8 cellular contexts compared by ENCODE assay signal in the genomic region with DNA sequence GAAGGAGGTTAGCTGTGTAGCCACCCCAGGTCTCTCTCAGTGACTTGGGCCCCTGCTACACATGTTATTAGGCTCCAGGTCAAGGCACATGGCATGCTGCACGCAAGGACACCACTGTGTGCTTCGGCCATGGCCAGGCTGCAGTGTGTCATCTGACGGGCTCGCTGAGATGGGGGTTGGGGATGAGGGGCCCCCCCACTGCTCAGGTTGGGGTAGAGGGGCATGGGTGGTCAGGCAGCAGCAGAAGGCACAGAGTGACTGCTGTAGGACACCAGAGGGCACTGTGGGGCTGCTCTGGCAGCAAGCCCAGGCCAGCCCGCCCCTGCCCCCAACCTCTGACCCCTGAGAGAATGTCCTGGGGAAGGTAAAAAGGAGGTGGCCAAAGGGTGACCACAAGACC. TPM values are rescaled to one million over a fixed set of nuclear protein-coding genes. Genes with fewer than 3 reads are reported as not detected.
DNase-seq lines count a peak whose midpoint lies in the region; TF ChIP-seq lines count a peak whose summit lies in the region.

No MANE protein-coding gene starts in this region.

- no peaks in the 10 kb centered on the region for H3K27me3 Mint-ChIP-seq in neural progenitor cell (ENCODE audit: insufficient read depth, low read depth)
- no peaks in the 10 kb centered on the region for H3K27me3 Mint-ChIP-seq in T-helper 2 cell treated with Interferon-gamma antibody and Interleukin-4, amounts not matched to agents 5 μg/mL and 100 μg/mL, for 36 hours (ENCODE audit: low read depth)

- H3K4me3 ChIP-seq in choroid plexus epithelial cell (ENCODE audit: low read depth, low read length) (no peak overlapping the region), neural progenitor cell (no peak overlapping the region)

- H3K4me3 Mint-ChIP-seq in neural progenitor cell, result no peak overlapping the region
- no peak overlapping the region for H3K4me3 Mint-ChIP-seq in T-helper 2 cell treated with Interferon-gamma antibody and Interleukin-4, amounts not matched to agents 5 μg/mL and 100 μg/mL, for 36 hours

- H3K79me2 ChIP-seq in neural progenitor cell (ENCODE audit: low read depth), result peaks cover 7% of the 10 kb centered on the region

- H3K36me3 ChIP-seq in neural progenitor cell, result no peaks in the 10 kb centered on the region

- H3K27me3 ChIP-seq in neural progenitor cell, result no peaks in the 10 kb centered on the region

- peaks cover 5% of the 10 kb centered on the region for H3K4me1 Mint-ChIP-seq in neural progenitor cell
- peaks cover 9% of the 10 kb centered on the region for H3K4me1 Mint-ChIP-seq in T-helper 2 cell treated with Interferon-gamma antibody and Interleukin-4, amounts not matched to agents 5 μg/mL and 100 μg/mL, for 36 hours (ENCODE audit: low read depth)

- no peaks in the 10 kb centered on the region for H3F3A ChIP-seq in neural progenitor cell (ENCODE audit: low read depth)

- H4K20me1 ChIP-seq in neural progenitor cell (ENCODE audit: low read depth), result peaks cover 58% of the 10 kb centered on the region

- no peak overlapping the region for H3K4me2 ChIP-seq in neural progenitor cell

- H3K27ac Mint-ChIP-seq in neural progenitor cell, result no peak overlapping the region
- no peak overlapping the region for H3K27ac Mint-ChIP-seq in T-helper 2 cell treated with Interferon-gamma antibody and Interleukin-4, amounts not matched to agents 5 μg/mL and 100 μg/mL, for 36 hours

- in situ Hi-C loops in KBM-7 (cut with MboI; ENCODE audit: low pct_unique_long_range_greater_than_20kb, low sequenced_read_pairs), result loop anchor here (25.0 kb wide), 1 partner anchor 392 kb away; no protein-coding TSS in a partner anchor

- no peaks in the 10 kb centered on the region for H3K36me3 Mint-ChIP-seq in neural progenitor cell
- peaks cover 7% of the 10 kb centered on the region for H3K36me3 Mint-ChIP-seq in T-helper 2 cell treated with Interferon-gamma antibody and Interleukin-4, amounts not matched to agents 5 μg/mL and 100 μg/mL, for 36 hours (ENCODE audit: low read depth)

- no peak overlapping the region for H3K9ac ChIP-seq in neural progenitor cell

- H3K4me1 ChIP-seq in neural progenitor cell, result no peaks in the 10 kb centered on the region

- no peaks in the 10 kb centered on the region for H3K9me3 ChIP-seq in neural progenitor cell (ENCODE audit: low read depth)

- H3K27ac ChIP-seq in neural progenitor cell, result no peak overlapping the region

- peak; percentile 43 for DNase-seq in ELR (ENCODE audit: low read depth)
- DNase-seq in KBM-7, result peak; percentile 26
- DNase-seq in choroid plexus epithelial cell (ENCODE audit: low read depth), result no peak
- DNase-seq in neural progenitor cell (ENCODE audit: low spot score), result peak; percentile 86
- DNase-seq in T-helper 2 cell treated with Interferon-gamma antibody and Interleukin-4, amounts not matched to agents 5 μg/mL and 100 μg/mL, for 36 hours (ENCODE audit: low spot score), result no peak
- no peak for DNase-seq in DMS114 treated with DMSO at 0.1 percent for 48 hours (lab: John Stamatoyannopoulos, UW; ENCODE audit: unreplicated experiment)
- no peak for DNase-seq in activated CD4-positive, CD25-positive, alpha-beta regulatory T cell (lab: John Stamatoyannopoulos, UW)
- DNase-seq in RPMI8226, result no peak

- peak; percentile 69 for TF ChIP-seq CTCF in choroid plexus epithelial cell (conservative IDR thresholded peaks at IDR 0.05; ENCODE audit: low read depth, low read length)
- TF ChIP-seq CTCF in neural progenitor cell (IDR thresholded peaks at IDR 0.05), result peak; percentile 72

- no peaks in the 10 kb centered on the region for H3K9me3 Mint-ChIP-seq in neural progenitor cell
- H3K9me3 Mint-ChIP-seq in T-helper 2 cell treated with Interferon-gamma antibody and Interleukin-4, amounts not matched to agents 5 μg/mL and 100 μg/mL, for 36 hours, result no peaks in the 10 kb centered on the region

- H2AFZ ChIP-seq in neural progenitor cell (replicated peaks), result no peak overlapping the region

RNA-seq across cellular contexts. Expression of a gene that starts 32.2 kb away (rescaled TPM):
- 81.7 and 203 TPM in 2 replicates for total RNA-seq in neural progenitor cell (ENCODE audit: low replicate concordance)

RNA-seq across cellular contexts. Expression of a gene that starts 51.0 kb away (rescaled TPM):
- total RNA-seq in neural progenitor cell (ENCODE audit: low replicate concordance), result 21.1 and 50.5 TPM in 2 replicates

RNA-seq across cellular contexts. Expression of a gene that starts 51.7 kb away (rescaled TPM):
- 2.9 and 9.8 TPM in 2 replicates for total RNA-seq in neural progenitor cell (ENCODE audit: low replicate concordance)

Comparison
In these comparisons a context has a peak if more than half of its experiments do, and no peak if none do; other contexts are left out.
1. DNase-seq: peak in ELR (single experiment), KBM-7 (single experiment) and neural progenitor cell (single experiment); none in choroid plexus epithelial cell (single experiment), T-helper 2 cell treated with Interferon-gamma antibody and Interleukin-4, amounts not matched to agents 5 μg/mL and 100 μg/mL, for 36 hours (single experiment), DMS114 treated with DMSO at 0.1 percent for 48 hours (single experiment), activated CD4-positive, CD25-positive, alpha-beta regulatory T cell (0 of 4) and RPMI8226 (single experiment).